In genomic region chr7:134405299-134405698, GRCh38 we compare ENCODE assay signal across 38 cellular contexts.
"Had no signal": no experiment of that assay in that cellular context is flagged by ENCODE, and none has a peak within 500 bp of the region (broad histone marks: within the 10 kb centered on the region; RNA-seq: fewer than 3 reads in every experiment).

No MANE protein-coding gene starts in this region.

- H3K9me3 Mint-ChIP-seq: activated naive CD4-positive, alpha-beta T cell treated with anti-CD3 and anti-CD28 coated beads for 36 hours; activated naive CD4-positive, alpha-beta T cell treated with anti-CD3 and anti-CD28 coated beads, Interleukin-2, amount 10 ng/mL, durations not matched to agents 7 days and 5 days; activated naive CD4-positive, alpha-beta T cell treated with anti-CD3 and anti-CD28 coated beads, Interleukin-2, amount 50 U/mL, for 24 hours; activated naive CD4-positive, alpha-beta T cell treated with anti-CD3 and anti-CD28 coated beads, Interleukin-2, amount 50 U/mL, for 72 hours; activated naive CD8-positive, alpha-beta T cell treated with anti-CD3 and anti-CD28 coated beads, Interleukin-2, amount 50 U/mL, for 24 hours; activated T-cell treated with anti-CD3 and anti-CD28 coated beads, Interleukin-2, amount 50 U/mL, for 24 hours; activated T-cell treated with anti-CD3 and anti-CD28 coated beads, Interleukin-2, amount 50 U/mL, for 72 hours; activated T-helper 1 cell treated with anti-CD3 and anti-CD28 coated beads, Interleukin-12 subunit alpha, Interleukin-12 subunit beta, Interleukin-2, Interleukin-4 antibody, amounts not matched to agents 30 ng/mL and 10 ng/mL and 1 ng/mL, durations not matched to agents 14 hours and 24 hours and 36 hours; activated T-helper 17 cell treated with anti-CD3 and anti-CD28 coated beads, Interleukin-2, amount 50 U/mL, for 72 hours; activated T-helper 2 cell treated with anti-CD3 and anti-CD28 coated beads, Interferon-gamma antibody, Interleukin-2, Interleukin-4, amounts not matched to agents 10 μg/mL and 5 μg/mL and 100 μg/mL, durations not matched to agents 14 hours and 24 hours and 36 hours; brain; central memory CD8-positive, alpha-beta T cell had no signal

- DNase-seq: activated effector memory CD4-positive, alpha-beta T cell treated with anti-CD3 and anti-CD28 coated beads, Interleukin-2, amount 50 U/mL, for 16 hours; activated effector memory CD4-positive, alpha-beta T cell treated with Interleukin-2 at 50 U/mL for 16 hours; activated gamma-delta T cell; activated gamma-delta T cell treated with Interleukin-2 at 50 U/mL for 16 hours; activated naive CD4-positive, alpha-beta T cell; activated naive CD4-positive, alpha-beta T cell treated with anti-CD3 and anti-CD28 coated beads for 36 hours; activated naive CD4-positive, alpha-beta T cell treated with anti-CD3 and anti-CD28 coated beads, Interleukin-2, amount 10 ng/mL, durations not matched to agents 7 days and 5 days; activated naive CD4-positive, alpha-beta T cell treated with anti-CD3 and anti-CD28 coated beads, Interleukin-2, amount 50 U/mL, for 16 hours; activated naive CD4-positive, alpha-beta T cell treated with Interleukin-2 at 50 U/mL for 16 hours; activated naive CD8-positive, alpha-beta T cell treated with anti-CD3 and anti-CD28 coated beads for 36 hours; activated naive CD8-positive, alpha-beta T cell treated with anti-CD3 and anti-CD28 coated beads, Interleukin-2, amount 10 ng/mL, durations not matched to agents 7 days and 5 days; activated naive CD8-positive, alpha-beta T cell treated with anti-CD3 and anti-CD28 coated beads, Interleukin-2, amount 50 U/mL, for 24 hours; activated T-cell treated with anti-CD3 and anti-CD28 coated beads, Interleukin-2, amount 50 U/mL, for 1 hour; activated T-cell treated with anti-CD3 and anti-CD28 coated beads, Interleukin-2, amount 50 U/mL, for 24 hours; activated T-cell treated with anti-CD3 and anti-CD28 coated beads, Interleukin-2, amount 50 U/mL, for 4 hours; activated T-cell treated with anti-CD3 and anti-CD28 coated beads, Interleukin-2, amount 50 U/mL, for 48 hours; activated T-cell treated with anti-CD3 and anti-CD28 coated beads, Interleukin-2, amount 50 U/mL, for 72 hours; adrenal gland; amniotic stem cell; amygdala; anterior cingulate cortex; aorta; body of pancreas; brain microvascular endothelial cell; caudate nucleus; central memory CD4-positive, alpha-beta T cell; cerebellar nuclear complex had no signal

- H3K4me1 Mint-ChIP-seq: activated naive CD4-positive, alpha-beta T cell treated with anti-CD3 and anti-CD28 coated beads, Interleukin-2, amount 10 ng/mL, durations not matched to agents 7 days and 5 days; activated naive CD4-positive, alpha-beta T cell treated with anti-CD3 and anti-CD28 coated beads, Interleukin-2, amount 50 U/mL, for 24 hours; activated naive CD8-positive, alpha-beta T cell treated with anti-CD3 and anti-CD28 coated beads for 36 hours; activated naive CD8-positive, alpha-beta T cell treated with anti-CD3 and anti-CD28 coated beads, Interleukin-2, amount 10 ng/mL, durations not matched to agents 7 days and 5 days; activated naive CD8-positive, alpha-beta T cell treated with anti-CD3 and anti-CD28 coated beads, Interleukin-2, amount 50 U/mL, for 24 hours; activated T-helper 17 cell treated with anti-CD3 and anti-CD28 coated beads, Interleukin-2, amount 50 U/mL, for 72 hours; brain; central memory CD8-positive, alpha-beta T cell had no signal

- H3K27ac ChIP-seq: adrenal gland, ascending aorta, body of pancreas, brain microvascular endothelial cell, breast epithelium, cardiac muscle cell had no signal

- H3K4me1 ChIP-seq: adrenal gland, ascending aorta, body of pancreas, breast epithelium had no signal

- H3K36me3 ChIP-seq: adrenal gland, ascending aorta, brain microvascular endothelial cell, breast epithelium, cardiac muscle cell had no signal

- H3K27ac Mint-ChIP-seq: activated naive CD4-positive, alpha-beta T cell treated with anti-CD3 and anti-CD28 coated beads for 36 hours; activated naive CD4-positive, alpha-beta T cell treated with anti-CD3 and anti-CD28 coated beads, Interleukin-2, amount 10 ng/mL, durations not matched to agents 7 days and 5 days; activated naive CD4-positive, alpha-beta T cell treated with anti-CD3 and anti-CD28 coated beads, Interleukin-2, amount 50 U/mL, for 24 hours; activated naive CD4-positive, alpha-beta T cell treated with anti-CD3 and anti-CD28 coated beads, Interleukin-2, amount 50 U/mL, for 72 hours; activated naive CD8-positive, alpha-beta T cell; activated naive CD8-positive, alpha-beta T cell treated with anti-CD3 and anti-CD28 coated beads for 36 hours; activated naive CD8-positive, alpha-beta T cell treated with anti-CD3 and anti-CD28 coated beads, Interleukin-2, amount 10 ng/mL, durations not matched to agents 7 days and 5 days; activated naive CD8-positive, alpha-beta T cell treated with anti-CD3 and anti-CD28 coated beads, Interleukin-2, amount 50 U/mL, for 24 hours; activated T-cell treated with anti-CD3 and anti-CD28 coated beads, Interleukin-2, amount 50 U/mL, for 24 hours; activated T-cell treated with anti-CD3 and anti-CD28 coated beads, Interleukin-2, amount 50 U/mL, for 72 hours; activated T-helper 1 cell treated with anti-CD3 and anti-CD28 coated beads, Interleukin-12 subunit alpha, Interleukin-12 subunit beta, Interleukin-2, Interleukin-4 antibody, amounts not matched to agents 30 ng/mL and 10 ng/mL and 1 ng/mL, durations not matched to agents 14 hours and 24 hours and 36 hours; activated T-helper 17 cell treated with anti-CD3 and anti-CD28 coated beads, Interleukin-2, amount 50 U/mL, for 72 hours; activated T-helper 2 cell treated with anti-CD3 and anti-CD28 coated beads, Interferon-gamma antibody, Interleukin-2, Interleukin-4, amounts not matched to agents 10 μg/mL and 5 μg/mL and 100 μg/mL, durations not matched to agents 14 hours and 24 hours and 36 hours; brain had no signal

- H3K4me3 ChIP-seq: adrenal gland, ascending aorta, body of pancreas, breast epithelium, cardiac muscle cell had no signal

- H3K4me3 Mint-ChIP-seq: activated naive CD4-positive, alpha-beta T cell treated with anti-CD3 and anti-CD28 coated beads for 36 hours; activated naive CD4-positive, alpha-beta T cell treated with anti-CD3 and anti-CD28 coated beads, Interleukin-2, amount 10 ng/mL, durations not matched to agents 7 days and 5 days; activated naive CD4-positive, alpha-beta T cell treated with anti-CD3 and anti-CD28 coated beads, Interleukin-2, amount 50 U/mL, for 24 hours; activated naive CD8-positive, alpha-beta T cell; activated naive CD8-positive, alpha-beta T cell treated with anti-CD3 and anti-CD28 coated beads for 36 hours; activated naive CD8-positive, alpha-beta T cell treated with anti-CD3 and anti-CD28 coated beads, Interleukin-2, amount 10 ng/mL, durations not matched to agents 7 days and 5 days; activated naive CD8-positive, alpha-beta T cell treated with anti-CD3 and anti-CD28 coated beads, Interleukin-2, amount 50 U/mL, for 24 hours; activated T-cell treated with anti-CD3 and anti-CD28 coated beads, Interleukin-2, amount 50 U/mL, for 24 hours; activated T-cell treated with anti-CD3 and anti-CD28 coated beads, Interleukin-2, amount 50 U/mL, for 4 hours; activated T-cell treated with anti-CD3 and anti-CD28 coated beads, Interleukin-2, amount 50 U/mL, for 72 hours; activated T-helper 1 cell treated with anti-CD3 and anti-CD28 coated beads, Interleukin-12 subunit alpha, Interleukin-12 subunit beta, Interleukin-2, Interleukin-4 antibody, amounts not matched to agents 30 ng/mL and 10 ng/mL and 1 ng/mL, durations not matched to agents 14 hours and 24 hours and 36 hours; activated T-helper 17 cell treated with anti-CD3 and anti-CD28 coated beads, Interleukin-2, amount 50 U/mL, for 72 hours; brain; central memory CD8-positive, alpha-beta T cell had no signal

- ATAC-seq: activated naive CD4-positive, alpha-beta T cell treated with anti-CD3 and anti-CD28 coated beads, Interleukin-2, amount 50 U/mL, for 72 hours; activated naive CD8-positive, alpha-beta T cell treated with anti-CD3 and anti-CD28 coated beads, Interleukin-2, amount 50 U/mL, for 24 hours; activated T-cell treated with anti-CD3 and anti-CD28 coated beads, Interleukin-2, amount 50 U/mL, for 4 hours; activated T-cell treated with anti-CD3 and anti-CD28 coated beads, Interleukin-2, amount 50 U/mL, for 72 hours; activated T-helper 17 cell treated with anti-CD3 and anti-CD28 coated beads, Interleukin-2, amount 50 U/mL, for 72 hours; body of pancreas had no signal

- H3K27me3 ChIP-seq: ascending aorta, body of pancreas, brain microvascular endothelial cell, breast epithelium, cardiac muscle cell had no signal

- H3K36me3 Mint-ChIP-seq: activated naive CD4-positive, alpha-beta T cell treated with anti-CD3 and anti-CD28 coated beads, Interleukin-2, amount 10 ng/mL, durations not matched to agents 7 days and 5 days; activated naive CD4-positive, alpha-beta T cell treated with anti-CD3 and anti-CD28 coated beads, Interleukin-2, amount 50 U/mL, for 24 hours; activated naive CD4-positive, alpha-beta T cell treated with anti-CD3 and anti-CD28 coated beads, Interleukin-2, amount 50 U/mL, for 72 hours; activated naive CD8-positive, alpha-beta T cell; activated naive CD8-positive, alpha-beta T cell treated with anti-CD3 and anti-CD28 coated beads for 36 hours; activated naive CD8-positive, alpha-beta T cell treated with anti-CD3 and anti-CD28 coated beads, Interleukin-2, amount 10 ng/mL, durations not matched to agents 7 days and 5 days; brain had no signal

- H3K9me3 ChIP-seq: adrenal gland, ascending aorta, body of pancreas, breast epithelium had no signal
